2 cellular contexts compared by ENCODE assay signal in genomic region chr20:33811763-33812672, GRCh38.
TF ChIP-seq lines count a peak whose summit lies in the region.

No MANE protein-coding gene starts in this region.

TF ChIP-seq in SK-N-SH treated with all-trans-retinoic acid at 6 μM for 48 hours, 23 proteins besides CTCF, POLR2A, EP300 and RAD21 (continued from another document):
- TF ChIP-seq POU6F1 (CRISPR knock-in tag; IDR thresholded peaks at IDR 0.05; ENCODE audit: borderline replicate concordance, low read depth) (no peak), ZFP3 (CRISPR knock-in tag; IDR thresholded peaks at IDR 0.05) (no peak), PATZ1 (CRISPR knock-in tag; IDR thresholded peaks at IDR 0.05; ENCODE audit: borderline replicate concordance) (no peak), ZNF565 (CRISPR knock-in tag; conservative IDR thresholded peaks at IDR 0.05; ENCODE audit: low read depth) (no peak), ZFP30 (CRISPR knock-in tag; IDR thresholded peaks at IDR 0.05) (no peak), ISL1 (CRISPR knock-in tag; IDR thresholded peaks at IDR 0.05) (no peak), ESRRG (CRISPR knock-in tag; IDR thresholded peaks at IDR 0.05) (no peak), TCF4 (CRISPR knock-in tag; IDR thresholded peaks at IDR 0.05; ENCODE audit: borderline replicate concordance) (no peak), CREB5 (CRISPR knock-in tag; IDR thresholded peaks at IDR 0.05; ENCODE audit: low read depth) (no peak), RARB (CRISPR knock-in tag; IDR thresholded peaks at IDR 0.05) (no peak), ZNF8 (CRISPR knock-in tag; IDR thresholded peaks at IDR 0.05) (no peak), SNAI2 (CRISPR knock-in tag; IDR thresholded peaks at IDR 0.05) (no peak), TOX (CRISPR knock-in tag; IDR thresholded peaks at IDR 0.05; ENCODE audit: borderline replicate concordance) (no peak)

TF ChIP-seq in K562, 482 proteins besides CTCF, POLR2A, EP300 and RAD21 (continued from another document and continues in another):
- TF ChIP-seq RERE (CRISPR knock-in tag; IDR thresholded peaks at IDR 0.05; ENCODE audit: borderline replicate concordance): no peak
- TF ChIP-seq NCOA2 (IDR thresholded peaks at IDR 0.05; ENCODE audit: partially characterized antibody in 2 of 2): no peak
- TF ChIP-seq NR4A1 (CRISPR knock-in tag; IDR thresholded peaks at IDR 0.05): no peak
- no peak for TF ChIP-seq NR4A1 (tag; IDR thresholded peaks at IDR 0.05)
- TF ChIP-seq ZNF24 (IDR thresholded peaks at IDR 0.05): no peak
- TF ChIP-seq STAG1 (CRISPR knock-in tag; IDR thresholded peaks at IDR 0.05; ENCODE audit: borderline replicate concordance): no peak
- TF ChIP-seq SNIP1 (IDR thresholded peaks at IDR 0.05; ENCODE audit: low read depth): no peak
- TF ChIP-seq KAT2B (IDR thresholded peaks at IDR 0.05; ENCODE audit: low read depth, low read length): no peak
- no peak for TF ChIP-seq POLR3G (IDR thresholded peaks at IDR 0.05; ENCODE audit: extremely low read depth, insufficient read length, insufficient replicate concordance)
- no peak for TF ChIP-seq MAFF (IDR thresholded peaks at IDR 0.05; ENCODE audit: low read length)
- TF ChIP-seq MAX (CRISPR knock-in tag; IDR thresholded peaks at IDR 0.05): no peak
- no peak for TF ChIP-seq CHCHD3 (CRISPR knock-in tag; IDR thresholded peaks at IDR 0.05)
- peak; percentile 20; the same call in 1 of the 2 replicates for TF ChIP-seq TRIM28 (IDR thresholded peaks at IDR 0.05)
- TF ChIP-seq ZNF165 (CRISPR knock-in tag; IDR thresholded peaks at IDR 0.05; ENCODE audit: borderline replicate concordance): no peak
- TF ChIP-seq CREB1 (IDR thresholded peaks at IDR 0.05): no peak
- TF ChIP-seq CREB1 (CRISPR knock-in tag; IDR thresholded peaks at IDR 0.05): no peak; the same call in 1 of the 2 replicates
- TF ChIP-seq ZBTB9 (CRISPR knock-in tag; IDR thresholded peaks at IDR 0.05): no peak
- TF ChIP-seq NR2C1 (IDR thresholded peaks at IDR 0.05): 0 out of 2 replicates have a peak, but pooled peaks have one; percentile 5
- peak; percentile 45; the same call in 1 of the 2 replicates for TF ChIP-seq NR2C1 (tag; IDR thresholded peaks at IDR 0.05)
- no peak; the same call in 1 of the 2 replicates for TF ChIP-seq NBN (IDR thresholded peaks at IDR 0.05; ENCODE audit: low read depth)
- TF ChIP-seq E2F5 (CRISPR knock-in tag; IDR thresholded peaks at IDR 0.05): no peak
- TF ChIP-seq LCOR (CRISPR knock-in tag; IDR thresholded peaks at IDR 0.05): peak; percentile 18; the same call in 1 of the 2 replicates
- no peak for TF ChIP-seq CREBBP (IDR thresholded peaks at IDR 0.05; ENCODE audit: low read depth, low read length)
- no peak for TF ChIP-seq HINFP (tag; conservative IDR thresholded peaks at IDR 0.05; ENCODE audit: low read depth)
- TF ChIP-seq ILF3 (IDR thresholded peaks at IDR 0.05; ENCODE audit: borderline replicate concordance): no peak
- TF ChIP-seq ZNF79 (CRISPR knock-in tag; IDR thresholded peaks at IDR 0.05; ENCODE audit: low read depth): no peak
- TF ChIP-seq THAP12 (CRISPR knock-in tag; IDR thresholded peaks at IDR 0.05): no peak
- TF ChIP-seq HMG20B (CRISPR knock-in tag; IDR thresholded peaks at IDR 0.05): no peak
- no peak for TF ChIP-seq FOXM1 (IDR thresholded peaks at IDR 0.05; ENCODE audit: low read depth)
- no peak for TF ChIP-seq FOXM1 (CRISPR knock-in tag; IDR thresholded peaks at IDR 0.05; ENCODE audit: low read depth)
- no peak for TF ChIP-seq E2F4 (CRISPR knock-in tag; IDR thresholded peaks at IDR 0.05; ENCODE audit: low read depth)
- no peak for TF ChIP-seq NR2F6 (CRISPR knock-in tag; IDR thresholded peaks at IDR 0.05)
- TF ChIP-seq THRAP3 (IDR thresholded peaks at IDR 0.05; ENCODE audit: borderline replicate concordance): no peak
- TF ChIP-seq TCFL5 (CRISPR knock-in tag; conservative IDR thresholded peaks at IDR 0.05): no peak
- no peak; the same call in 1 of the 2 replicates for TF ChIP-seq ZFX (CRISPR knock-in tag; IDR thresholded peaks at IDR 0.05)
- no peak for TF ChIP-seq CC2D1A (IDR thresholded peaks at IDR 0.05)
- no peak for TF ChIP-seq PCBP1 (IDR thresholded peaks at IDR 0.05; ENCODE audit: low read depth, low read length, poor library complexity, severe bottlenecking)
- TF ChIP-seq PTRF (tag; IDR thresholded peaks at IDR 0.05): no peak
- TF ChIP-seq RFX7 (CRISPR knock-in tag; IDR thresholded peaks at IDR 0.05): no peak
- no peak for TF ChIP-seq ZNF561 (CRISPR knock-in tag; conservative IDR thresholded peaks at IDR 0.05)
- TF ChIP-seq ARNT (IDR thresholded peaks at IDR 0.05): no peak
- no peak; the same call in 1 of the 2 replicates for TF ChIP-seq ZBTB1 (CRISPR knock-in tag; IDR thresholded peaks at IDR 0.05; ENCODE audit: borderline replicate concordance, low read depth)
- no peak for TF ChIP-seq ZNF766 (CRISPR knock-in tag; conservative IDR thresholded peaks at IDR 0.05)
- TF ChIP-seq MAZ (CRISPR knock-in tag; conservative IDR thresholded peaks at IDR 0.05 in 1 of 2, IDR thresholded peaks at IDR 0.05 in 1 of 2): no peak; a peak in 1 of 4 replicates
- TF ChIP-seq ZNF184 (CRISPR knock-in tag; IDR thresholded peaks at IDR 0.05): no peak
- no peak for TF ChIP-seq BRCA1 (IDR thresholded peaks at IDR 0.05)
- TF ChIP-seq BRCA1 (CRISPR knock-in tag; IDR thresholded peaks at IDR 0.05): no peak
- no peak for TF ChIP-seq ZNF639 (CRISPR knock-in tag; conservative IDR thresholded peaks at IDR 0.05 in 1 of 2, IDR thresholded peaks at IDR 0.05 in 1 of 2)
- TF ChIP-seq STAT5A (IDR thresholded peaks at IDR 0.05; ENCODE audit: borderline replicate concordance, low read length): no peak
- TF ChIP-seq ELF1 (tag; IDR thresholded peaks at IDR 0.05): no peak
- TF ChIP-seq ZNF133 (CRISPR knock-in tag; IDR thresholded peaks at IDR 0.05): no peak
- TF ChIP-seq RB1 (IDR thresholded peaks at IDR 0.05; ENCODE audit: low read depth): no peak
- no peak for TF ChIP-seq PHF21A (IDR thresholded peaks at IDR 0.05; ENCODE audit: borderline replicate concordance, low read depth)
- no peak for TF ChIP-seq SLC30A9 (CRISPR knock-in tag; IDR thresholded peaks at IDR 0.05)
- no peak for TF ChIP-seq MYBL2 (IDR thresholded peaks at IDR 0.05; ENCODE audit: low read depth)
- no peak for TF ChIP-seq MYBL2 (CRISPR knock-in tag; IDR thresholded peaks at IDR 0.05; ENCODE audit: borderline replicate concordance)
- TF ChIP-seq MBD2 (IDR thresholded peaks at IDR 0.05; ENCODE audit: borderline replicate concordance, low read depth): no peak
- no peak for TF ChIP-seq CREM (IDR thresholded peaks at IDR 0.05; ENCODE audit: low read depth)
- no peak for TF ChIP-seq EHMT2 (IDR thresholded peaks at IDR 0.05)
